ENCODE assay signal across 21 cellular contexts in the genomic region with DNA sequence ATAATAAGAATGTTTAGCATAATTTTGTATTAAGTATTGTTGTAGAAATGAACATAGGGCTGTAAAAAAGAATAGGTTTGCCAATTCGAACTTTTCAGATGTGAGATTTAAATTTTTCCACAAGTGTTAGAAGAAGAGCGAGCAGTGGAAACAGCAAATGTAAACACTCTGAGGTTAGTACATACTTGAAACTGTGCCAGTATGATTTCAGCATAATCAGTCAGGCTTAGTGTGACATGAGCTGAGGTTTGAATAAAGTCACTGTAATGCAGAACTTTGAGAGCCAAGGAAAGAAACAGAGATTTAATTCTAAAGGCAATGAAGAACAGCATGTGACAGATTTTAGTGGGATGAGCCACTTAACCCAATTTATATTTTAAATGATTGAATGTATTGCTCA.
DNase-seq lines count a peak whose midpoint lies in the region; ATAC-seq, FAIRE-seq and TF ChIP-seq lines count a peak whose summit lies in the region.
"Had no signal": no experiment of that assay in that cellular context is flagged by ENCODE, and none has a peak within 500 bp of the region (broad histone marks: within the 10 kb centered on the region; RNA-seq: fewer than 3 reads in every experiment).

No MANE protein-coding gene starts in this region.

- H3K9me3 ChIP-seq in A673 (ENCODE audit: low read depth, low read length, poor library complexity, severe bottlenecking) = no peaks in the 10 kb centered on the region
- no peaks in the 10 kb centered on the region for H3K9me3 ChIP-seq in HEK293 (ENCODE audit: control insufficient read depth, insufficient read depth, low read depth, low read length)
- H3K9me3 ChIP-seq in PC-3 (ENCODE audit: low read length) = no peaks in the 10 kb centered on the region
- no peaks in the 10 kb centered on the region for H3K9me3 ChIP-seq in endothelial cell of umbilical vein (replicated peaks; ENCODE audit: control insufficient read depth, insufficient read depth, low read length)
- H3K9me3 ChIP-seq: gastrocnemius medialis, prostate gland had no signal

- H3K4me3 ChIP-seq in A673 (ENCODE audit: low read depth, low read length, poor library complexity, severe bottlenecking) (no peak overlapping the region), HEK293 (ENCODE audit: low read depth, low read length) (no peak overlapping the region), PC-3 (ENCODE audit: low read length) (no peak overlapping the region), endothelial cell of umbilical vein (replicated peaks in 1 of 3; ENCODE audit: insufficient read depth in 1 of 3, low read depth in 1 of 3, low read length in 3 of 3) (no peak overlapping the region)
- H3K4me3 ChIP-seq: gastrocnemius medialis, lung, prostate gland had no signal

- H3K4me1 ChIP-seq in A673 (ENCODE audit: insufficient read depth, low read length, poor library complexity, severe bottlenecking) (no peaks in the 10 kb centered on the region), HEK293 (ENCODE audit: control insufficient read depth, insufficient read depth, low read length) (no peaks in the 10 kb centered on the region), PC-3 (ENCODE audit: insufficient read depth, low read length) (no peaks in the 10 kb centered on the region), endothelial cell of umbilical vein (ENCODE audit: control insufficient read depth, extremely low read depth, insufficient read depth, low read length) (no peaks in the 10 kb centered on the region)
- H3K4me1 ChIP-seq: gastrocnemius medialis, prostate gland had no signal

- H3K27me3 ChIP-seq in A673 (replicated peaks; ENCODE audit: insufficient read depth, low read depth, low read length, poor library complexity) (no peaks in the 10 kb centered on the region), PC-3 (ENCODE audit: low read length) (no peaks in the 10 kb centered on the region), endothelial cell of umbilical vein (ENCODE audit: control insufficient read depth in 2 of 2, insufficient read depth in 2 of 2, low read length in 2 of 2) (no peaks in the 10 kb centered on the region)
- H3K27me3 ChIP-seq: gastrocnemius medialis had no signal

- CTCF ChIA-PET in A673 (lab: Charles Lee) = no interaction called here
- CTCF ChIA-PET in HEK293 (lab: Yijun Ruan, JAX) = no interaction called here
- CTCF ChIA-PET in PC-3 (lab: Charles Lee) = no interaction called here
- CTCF ChIA-PET in endothelial cell of umbilical vein (lab: Charles Lee) = no interaction called here

- H4K20me1 ChIP-seq in PC-3 (ENCODE audit: low read length) (no peaks in the 10 kb centered on the region), endothelial cell of umbilical vein (replicated peaks; ENCODE audit: control insufficient read depth, extremely low read depth, insufficient read depth, low read length) (no peaks in the 10 kb centered on the region)

- TF ChIP-seq POLR2A in endothelial cell of umbilical vein (IDR thresholded peaks at IDR 0.05; ENCODE audit: low read depth, low read length) = no peak

- H3K79me2 ChIP-seq in PC-3 (ENCODE audit: low read length) (no peaks in the 10 kb centered on the region), endothelial cell of umbilical vein (ENCODE audit: control insufficient read depth, insufficient read depth, low read length) (no peaks in the 10 kb centered on the region)

- peak; percentile 35 for DNase-seq in A673 (ENCODE audit: low spot score)
- DNase-seq in PC-3 = peak; percentile 13
- DNase-seq in endothelial cell of umbilical vein (ENCODE audit: low read depth, low spot score) = peak; percentile 53
- no peak for DNase-seq in omental fat pad (ENCODE audit: low spot score)
- no peak for DNase-seq in A172 (ENCODE audit: low spot score)
- no peak for DNase-seq in GM10266 (ENCODE audit: extremely low spot score)
- DNase-seq in activated CD4-positive, CD25-positive, alpha-beta regulatory T cell (lab: John Stamatoyannopoulos, UW) = no peak
- DNase-seq: activated CD4-positive, CD25-positive, alpha-beta regulatory T cell treated with anti-CD3 and anti-CD28 coated beads, Interleukin-2, amount 50 U/mL, for 72 hours; activated T-cell treated with anti-CD3 and anti-CD28 coated beads, Interleukin-2, amount 50 U/mL, for 1 hour; amygdala; gastrocnemius medialis; islet precursor cell; KG1; NCI-H2081 treated with DMSO at 0.1 percent for 48 hours; NCI-H524; SHP77; T-cell had no signal

- H2AFZ ChIP-seq in PC-3 (ENCODE audit: low read length) = no peak overlapping the region
- H2AFZ ChIP-seq in endothelial cell of umbilical vein (ENCODE audit: low read depth, low read length) = no peak overlapping the region

- POLR2A ChIA-PET in A673 (lab: Charles Lee; ENCODE audit: low non-redundant PET) = no interaction called here
- POLR2A ChIA-PET in HEK293 (lab: Yijun Ruan, JAX) = no interaction called here
- POLR2A ChIA-PET in PC-3 (lab: Charles Lee; ENCODE audit: unreplicated experiment) = no interaction called here
- POLR2A ChIA-PET in endothelial cell of umbilical vein (lab: Charles Lee) = no interaction called here

- H3K9me1 ChIP-seq in endothelial cell of umbilical vein (replicated peaks; ENCODE audit: control insufficient read depth, extremely low read depth, insufficient read depth, low read length) = no peaks in the 10 kb centered on the region

- no peak for TF ChIP-seq CTCF in A673 (conservative IDR thresholded peaks at IDR 0.05; ENCODE audit: low read depth, low read length)
- no peak for TF ChIP-seq CTCF in HEK293 (tag by site-specific recombination; IDR thresholded peaks at IDR 0.05)
- TF ChIP-seq CTCF in PC-3 (conservative IDR thresholded peaks at IDR 0.05; ENCODE audit: low read depth, low read length) = no peak
- TF ChIP-seq CTCF in endothelial cell of umbilical vein (IDR thresholded peaks at IDR 0.05; ENCODE audit: extremely low read depth in 1 of 2, insufficient read depth in 1 of 2, low read depth in 1 of 2, low read length in 2 of 2) = no peak
- no peak for TF ChIP-seq CTCF in omental fat pad (IDR thresholded peaks at IDR 0.05)
- no peak for TF ChIP-seq CTCF in GM10266 (IDR thresholded peaks at IDR 0.05; ENCODE audit: control insufficient read depth, insufficient read depth, low read depth, missing control alignments)

- no peaks in the 10 kb centered on the region for H3K36me3 ChIP-seq in A673 (ENCODE audit: insufficient read depth, low read length, poor library complexity, severe bottlenecking)
- no peaks in the 10 kb centered on the region for H3K36me3 ChIP-seq in HEK293 (ENCODE audit: control insufficient read depth in 2 of 2, insufficient read depth in 1 of 2, low read length in 2 of 2)
- no peaks in the 10 kb centered on the region for H3K36me3 ChIP-seq in PC-3 (ENCODE audit: low read depth, low read length)
- no peaks in the 10 kb centered on the region for H3K36me3 ChIP-seq in endothelial cell of umbilical vein (ENCODE audit: control insufficient read depth in 2 of 2, extremely low read depth in 1 of 2, insufficient read depth in 2 of 2, low read length in 2 of 2)
- H3K36me3 ChIP-seq: gastrocnemius medialis, prostate gland had no signal

- dilution Hi-C loops in endothelial cell of umbilical vein (cut with MboI; ENCODE audit: extremely low pct_ligation_motif_present, low sequenced_read_pairs) = no loop called here

- H3K9me2 ChIP-seq in PC-3 (replicated peaks; ENCODE audit: low read length) = no peaks in the 10 kb centered on the region

- H3K9ac ChIP-seq in PC-3 (ENCODE audit: low read length) (no peak overlapping the region), endothelial cell of umbilical vein (replicated peaks; ENCODE audit: extremely low read depth, insufficient read depth, low read length) (no peak overlapping the region)

- H3K27ac ChIP-seq in A673 (ENCODE audit: low read depth, low read length, poor library complexity, severe bottlenecking) (no peak overlapping the region), HEK293 (ENCODE audit: extremely low read depth, low read depth, low read length) (no peak overlapping the region), PC-3 (ENCODE audit: low read length) (no peak overlapping the region), endothelial cell of umbilical vein (ENCODE audit: insufficient read depth, low read depth, low read length) (no peak overlapping the region)
- H3K27ac ChIP-seq: gastrocnemius medialis, prostate gland had no signal

- ATAC-seq in PC-3 (peak; percentile 46; the same call in 1 of the 2 replicates), omental fat pad (ENCODE audit: low FRiP score) (no peak)
- ATAC-seq: gastrocnemius medialis, HCT116, T-cell had no signal

- FAIRE-seq in endothelial cell of umbilical vein (lab: Jason Lieb, UNC) = no peak

- no peaks in the 10 kb centered on the region for H3F3A ChIP-seq in PC-3 (ENCODE audit: low read length, unreplicated experiment)

- H3K4me2 ChIP-seq in PC-3 (ENCODE audit: low read length) (no peak overlapping the region), endothelial cell of umbilical vein (ENCODE audit: insufficient read depth, low read length) (no peak overlapping the region)

- intact Hi-C loops in A673 (cut with micrococcal nuclease; ENCODE audit: unreplicated experiment) (no loop called here), PC-3 (cut with micrococcal nuclease) (no loop called here), endothelial cell of umbilical vein (cut with micrococcal nuclease) (no loop called here)

- BruUV-seq in A673 (replicated peaks; lab: Mats Ljungman, UMichigan) (no TSS peak), PC-3 (replicated peaks; lab: Mats Ljungman, UMichigan) (no TSS peak), endothelial cell of umbilical vein (replicated peaks; lab: Mats Ljungman, UMichigan) (no TSS peak)

TF ChIP-seq in HEK293, 187 proteins besides CTCF, POLR2A, EP300 and RAD21:
- no peak for TF ChIP-seq ZNF792 (tag by site-specific recombination; IDR thresholded peaks at IDR 0.05)
- peak; percentile 29 for TF ChIP-seq SETDB1 (IDR thresholded peaks at IDR 0.05; ENCODE audit: insufficient read length, low read length)
- TF ChIP-seq TRIM28 (IDR thresholded peaks at IDR 0.05; ENCODE audit: borderline replicate concordance, low read length) = peak; percentile 42; the same call in 1 of the 2 replicates
- TF ChIP-seq ZNF133 (tag by site-specific recombination; IDR thresholded peaks at IDR 0.05) = no peak
- no peak for TF ChIP-seq ZNF777 (tag by site-specific recombination; IDR thresholded peaks at IDR 0.05; ENCODE audit: borderline replicate concordance)

TF ChIP-seq in endothelial cell of umbilical vein, 7 proteins besides CTCF, POLR2A, EP300 and RAD21:
- TF ChIP-seq GATA2 (IDR thresholded peaks at IDR 0.05; ENCODE audit: insufficient read depth, insufficient read length, low read depth, low read length) = no peak
- no peak for TF ChIP-seq FOS (IDR thresholded peaks at IDR 0.05; ENCODE audit: borderline replicate concordance, insufficient read depth, low read length)
- no peak for TF ChIP-seq POLR2AphosphoS5 (IDR thresholded peaks at IDR 0.05; ENCODE audit: insufficient read depth, low read depth, low read length)

Comparison
In these comparisons a context has a peak if more than half of its experiments do, and no peak if none do; other contexts are left out.
1. DNase-seq: peak in A673 (single experiment), PC-3 (single experiment) and endothelial cell of umbilical vein (single experiment); none in omental fat pad (single experiment), A172 (single experiment), GM10266 (single experiment) and activated CD4-positive, CD25-positive, alpha-beta regulatory T cell (0 of 4).